Comparison of ENCODE assay signal across 7 cellular contexts in genomic region chr6:32153835-32154513, GRCh38. TPM values are rescaled to one million over a fixed set of nuclear protein-coding genes. Genes with fewer than 3 reads are reported as not detected.
DNase-seq lines count a peak whose midpoint lies in the region; ATAC-seq and TF ChIP-seq lines count a peak whose summit lies in the region.

PPT2 (plus strand) TSS chr6:32154141; CDS start chr6:32154595, 454 bp downstream.

- H2AFZ ChIP-seq in SU-DHL-6 (ENCODE audit: low read depth, low read length, severe bottlenecking): peak within 1 kb of the TSS; percentile 78

- peak within 1 kb of the TSS; percentile 92 for H3K27ac Mint-ChIP-seq in activated naive CD8-positive, alpha-beta T cell treated with anti-CD3 and anti-CD28 coated beads for 36 hours

- no peak for TF ChIP-seq CTCF in SU-DHL-6 (IDR thresholded peaks at IDR 0.05; ENCODE audit: insufficient read depth, low read length, poor library complexity, severe bottlenecking)
- TF ChIP-seq CTCF in omental fat pad (IDR thresholded peaks at IDR 0.05): no peak
- no peak for TF ChIP-seq CTCF in suprapubic skin (IDR thresholded peaks at IDR 0.05)

- H4K20me1 ChIP-seq in SU-DHL-6 (ENCODE audit: low read depth, low read length): no peaks in the 10 kb centered on the region

- H3K4me1 Mint-ChIP-seq in activated naive CD8-positive, alpha-beta T cell treated with anti-CD3 and anti-CD28 coated beads for 36 hours: peaks cover 46% of the 10 kb centered on the region

- peak within 1 kb of the TSS; percentile 97 for H3K4me3 Mint-ChIP-seq in activated naive CD8-positive, alpha-beta T cell treated with anti-CD3 and anti-CD28 coated beads for 36 hours

- peaks cover 45% of the 10 kb centered on the region for H3K4me1 ChIP-seq in suprapubic skin

- H3K9ac ChIP-seq in SU-DHL-6 (ENCODE audit: low read length): peak within 1 kb of the TSS; percentile 61

- H3K4me2 ChIP-seq in SU-DHL-6 (ENCODE audit: low read depth, low read length, poor library complexity, severe bottlenecking): peak within 1 kb of the TSS; percentile 62

- 1% methylated on average over 28 of the region's 39 CpGs for WGBS in suprapubic skin

- H3F3A ChIP-seq in SU-DHL-6 (ENCODE audit: insufficient read depth): peaks cover 8% of the 10 kb centered on the region; the same call in 1 of the 2 replicates

- peaks cover 11% of the 10 kb centered on the region for H3K27me3 Mint-ChIP-seq in activated naive CD8-positive, alpha-beta T cell treated with anti-CD3 and anti-CD28 coated beads for 36 hours

- H3K4me3 ChIP-seq in SU-DHL-6 (ENCODE audit: insufficient read depth, low read length, poor library complexity, severe bottlenecking) (peak within 1 kb of the TSS; percentile 61), suprapubic skin (peak within 1 kb of the TSS; percentile 76)

- peaks cover 17% of the 10 kb centered on the region for H3K36me3 Mint-ChIP-seq in activated naive CD8-positive, alpha-beta T cell treated with anti-CD3 and anti-CD28 coated beads for 36 hours

- H3K9me3 Mint-ChIP-seq in activated naive CD8-positive, alpha-beta T cell treated with anti-CD3 and anti-CD28 coated beads for 36 hours: no peaks in the 10 kb centered on the region

- no peaks in the 10 kb centered on the region for H3K27me3 ChIP-seq in SU-DHL-6 (ENCODE audit: low read length)
- H3K27me3 ChIP-seq in suprapubic skin: no peaks in the 10 kb centered on the region

- DNase-seq in NCI-H1092 (lab: John Stamatoyannopoulos, UW) (peak; percentile 43), glomerular visceral epithelial cell (ENCODE audit: extremely low spot score) (peak; percentile 86), omental fat pad (ENCODE audit: low spot score) (peak; percentile 62), suprapubic skin (ENCODE audit: low spot score in 2 of 2) (peak; percentile 95 to 96)
- peak; percentile 89 for DNase-seq in activated naive CD8-positive, alpha-beta T cell treated with anti-CD3 and anti-CD28 coated beads for 36 hours

- peak; percentile 39 for ATAC-seq in GM18909 (IDR thresholded peaks at IDR 0.05; ENCODE audit: poor library complexity, unreplicated experiment)
- ATAC-seq in omental fat pad (ENCODE audit: low FRiP score): peak; percentile 76

- H3K79me2 ChIP-seq in SU-DHL-6 (ENCODE audit: insufficient read depth, low read length): no peaks in the 10 kb centered on the region

- no peak for TF ChIP-seq EP300 in suprapubic skin (IDR thresholded peaks at IDR 0.05)

- H3K9me3 ChIP-seq in SU-DHL-6 (ENCODE audit: insufficient read depth, low read length) (no peaks in the 10 kb centered on the region), suprapubic skin (no peaks in the 10 kb centered on the region)

- H3K36me3 ChIP-seq in SU-DHL-6 (ENCODE audit: low read length) (0 out of 2 replicates have a peak, but pooled peaks cover 3% of the 10 kb centered on the region), suprapubic skin (peaks cover 29% of the 10 kb centered on the region)

- TF ChIP-seq POLR2A in suprapubic skin (IDR thresholded peaks at IDR 0.05): peak in 1 of 2 donors; percentile 24

- H3K27ac ChIP-seq in SU-DHL-6 (ENCODE audit: low read depth, low read length) (no peak within 1 kb of the TSS), suprapubic skin (peak within 1 kb of the TSS; percentile 88)

- no peaks in the 10 kb centered on the region for H3K9me2 ChIP-seq in SU-DHL-6 (replicated peaks; ENCODE audit: insufficient read depth, low read length)

RNA-seq across cellular contexts. Expression of gene PPT2, which starts in this region (rescaled TPM):
- total RNA-seq in activated naive CD8-positive, alpha-beta T cell treated with anti-CD3 and anti-CD28 coated beads for 36 hours: 10 to 100 TPM; 19.5 to 24.4 TPM
- 100 to 1,000 TPM in 1 of 4 donors, 10 to 100 TPM in 3; 21.5 to 161 (median 34.3) TPM for total RNA-seq in omental fat pad
- total RNA-seq in suprapubic skin: 100 to 1,000 TPM in 1 of 4 donors, 10 to 100 TPM in 3; 42.8 to 183 (median 72.2) TPM

Comparison
In these comparisons a context has a peak if more than half of its experiments do, and no peak if none do; other contexts are left out.
1. DNase-seq: peak in every context shown above with its lines; median percentile 96 in suprapubic skin; 89 in activated naive CD8-positive, alpha-beta T cell treated with anti-CD3 and anti-CD28 coated beads for 36 hours; 86 in glomerular visceral epithelial cell; 62 in omental fat pad; 43 in NCI-H1092.